Comparison of ENCODE assay signal across 11 cellular contexts in the genomic region with DNA sequence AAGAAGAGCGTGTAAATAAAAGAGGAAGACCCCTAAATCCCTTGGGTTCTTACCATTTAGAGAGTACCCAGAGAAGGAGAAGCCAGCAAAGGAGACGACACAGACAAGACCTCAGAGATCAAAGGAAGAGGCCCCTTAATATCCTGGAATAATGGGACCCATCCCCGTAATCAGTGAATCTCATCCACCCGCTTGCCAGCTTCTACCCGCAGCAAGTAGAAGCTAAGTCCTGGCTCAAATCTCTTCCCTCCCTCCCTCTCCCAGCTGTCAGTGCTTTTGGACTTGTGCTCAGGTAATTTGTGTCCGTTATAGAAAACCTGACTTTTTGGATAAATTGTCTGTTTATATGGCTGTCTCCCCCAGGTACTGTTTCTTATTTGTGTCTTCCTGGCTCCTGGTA. TPM values are rescaled to one million over a fixed set of nuclear protein-coding genes. Genes with fewer than 3 reads are reported as not detected.
DNase-seq lines count a peak whose midpoint lies in the region; ATAC-seq and TF ChIP-seq lines count a peak whose summit lies in the region.
"Had no signal": no experiment of that assay in that cellular context is flagged by ENCODE, and none has a peak within 500 bp of the region (broad histone marks: within the 10 kb centered on the region; RNA-seq: fewer than 3 reads in every experiment).

No MANE protein-coding gene starts in this region.

- H3K4me1 Mint-ChIP-seq in activated naive CD8-positive, alpha-beta T cell treated with anti-CD3 and anti-CD28 coated beads, Interleukin-2, amount 10 ng/mL, durations not matched to agents 7 days and 5 days = peaks cover 64% of the 10 kb centered on the region

- peak overlapping the region; percentile 49 for H3K27ac Mint-ChIP-seq in activated naive CD8-positive, alpha-beta T cell treated with anti-CD3 and anti-CD28 coated beads, Interleukin-2, amount 10 ng/mL, durations not matched to agents 7 days and 5 days

- H3K4me3 ChIP-seq in heart right ventricle = peak overlapping the region in 3 of 10 donors; percentile 69 to 80 (median 73)
- no peak overlapping the region for H3K4me3 ChIP-seq in muscle layer of colon (ENCODE audit: low read depth in 1 of 2, low read length in 2 of 2)
- H3K4me3 ChIP-seq in upper lobe of left lung = peak overlapping the region in 1 of 4 donors; percentile 91

- H3K4me1 ChIP-seq in heart right ventricle (peaks cover 20 to 85% (median 81%) of the 10 kb centered on the region in 9 donors), muscle layer of colon (ENCODE audit: insufficient read depth, low read length) (peaks cover 67% of the 10 kb centered on the region), upper lobe of left lung (peaks cover 61 to 82% (median 69%) of the 10 kb centered on the region in 4 donors)

- H3K27me3 Mint-ChIP-seq in activated naive CD8-positive, alpha-beta T cell treated with anti-CD3 and anti-CD28 coated beads, Interleukin-2, amount 10 ng/mL, durations not matched to agents 7 days and 5 days = no peaks in the 10 kb centered on the region

- no peaks in the 10 kb centered on the region for H3K9me3 Mint-ChIP-seq in activated naive CD8-positive, alpha-beta T cell treated with anti-CD3 and anti-CD28 coated beads, Interleukin-2, amount 10 ng/mL, durations not matched to agents 7 days and 5 days

- DNase-seq in heart right ventricle (no peak), Right ventricle myocardium inferior (ENCODE audit: missing footprints) (no peak), upper lobe of left lung (no peak), OCI-M2 (lab: John Stamatoyannopoulos, UW; ENCODE audit: unreplicated experiment) (no peak), T1000 (lab: John Stamatoyannopoulos, UW) (no peak), GM19240 (ENCODE audit: insufficient read length, low spot score) (no peak)
- no peak for DNase-seq in activated naive CD8-positive, alpha-beta T cell treated with anti-CD3 and anti-CD28 coated beads, Interleukin-2, amount 10 ng/mL, durations not matched to agents 7 days and 5 days
- DNase-seq: KG1, NCI-H526 treated with DMSO at 0.1 percent for 48 hours had no signal

- no peak for TF ChIP-seq EP300 in upper lobe of left lung (IDR thresholded peaks at IDR 0.05)

- POLR2A ChIA-PET in activated naive CD8-positive, alpha-beta T cell treated with anti-CD3 and anti-CD28 coated beads, Interleukin-2, amount 10 ng/mL, durations not matched to agents 7 days and 5 days (lab: Charles Lee) = interaction anchor here (1.3 to 2.9 kb wide), 4 partner anchors 28 to 96 kb away, joined by 4 to 16 read pairs (median 6); partner anchors contain the start of genes ERI2 and REXO5

- WGBS in heart right ventricle, 2 donors = 82 to 87% methylated on average over 6 of the region's 6 CpGs
- WGBS in upper lobe of left lung, 2 donors = 92 to 93% methylated on average over 6 of the region's 6 CpGs

- no peak overlapping the region for H3K9ac ChIP-seq in muscle layer of colon (ENCODE audit: low read length)

- peak overlapping the region in 8 of 10 donors; percentile 46 to 99 (median 97) for H3K27ac ChIP-seq in heart right ventricle
- H3K27ac ChIP-seq in muscle layer of colon (ENCODE audit: low read depth, low read length) = peak overlapping the region; percentile 100
- H3K27ac ChIP-seq in upper lobe of left lung = peak overlapping the region; percentile 95 to 99 (median 97)

- TF ChIP-seq CTCF in heart right ventricle (IDR thresholded peaks at IDR 0.05) (no peak), upper lobe of left lung (IDR thresholded peaks at IDR 0.05) (no peak)

- H3K9me3 ChIP-seq in heart right ventricle = no peaks in the 10 kb centered on the region
- no peaks in the 10 kb centered on the region for H3K9me3 ChIP-seq in muscle layer of colon (ENCODE audit: low read length)
- H3K9me3 ChIP-seq in upper lobe of left lung = no peaks in the 10 kb centered on the region
- H3K9me3 ChIP-seq: colonic mucosa had no signal

- ATAC-seq in heart right ventricle (no peak), Right ventricle myocardium inferior (no peak), upper lobe of left lung (ENCODE audit: low FRiP score in 2 of 2) (no peak)
- no peak for ATAC-seq in activated naive CD8-positive, alpha-beta T cell treated with anti-CD3 and anti-CD28 coated beads, Interleukin-2, amount 10 ng/mL, durations not matched to agents 7 days and 5 days (ENCODE audit: low read depth)

- TF ChIP-seq POLR2A in upper lobe of left lung (IDR thresholded peaks at IDR 0.05) = no peak

- intact Hi-C loops in heart right ventricle (cut with DNase I) = loop anchor here in 7 of 10 donors (5.0 to 10.0 kb wide), 5 partner anchors 35 to 95 kb away; partner anchors contain the start of genes ERI2 (in 1 of the 7) and REXO5 (in 1 of the 7)
- intact Hi-C loops in Right ventricle myocardium inferior (cut with DNase I) = loop anchor here (5.0 kb wide), 1 partner anchor 35 kb away; no protein-coding TSS in a partner anchor

- H3K36me3 ChIP-seq in heart right ventricle = peaks cover 0 to 4% (median 0%) of the 10 kb centered on the region in 9 donors
- peaks cover 7% of the 10 kb centered on the region for H3K36me3 ChIP-seq in muscle layer of colon (ENCODE audit: insufficient read depth, low read length)
- no peaks in the 10 kb centered on the region for H3K36me3 ChIP-seq in upper lobe of left lung
- H3K36me3 ChIP-seq: colonic mucosa had no signal

- peaks cover 48% of the 10 kb centered on the region for H3K36me3 Mint-ChIP-seq in activated naive CD8-positive, alpha-beta T cell treated with anti-CD3 and anti-CD28 coated beads, Interleukin-2, amount 10 ng/mL, durations not matched to agents 7 days and 5 days

- H3K27me3 ChIP-seq in heart right ventricle (no peaks in the 10 kb centered on the region), muscle layer of colon (ENCODE audit: control insufficient read depth in 1 of 2, insufficient read depth in 2 of 2, low read length in 2 of 2) (no peaks in the 10 kb centered on the region), upper lobe of left lung (no peaks in the 10 kb centered on the region)
- H3K27me3 ChIP-seq: colonic mucosa had no signal

- H3K4me3 Mint-ChIP-seq in activated naive CD8-positive, alpha-beta T cell treated with anti-CD3 and anti-CD28 coated beads, Interleukin-2, amount 10 ng/mL, durations not matched to agents 7 days and 5 days = peak overlapping the region; percentile 95

RNA-seq across cellular contexts. Expression of gene LYRM1, which starts 1.9 kb away (rescaled TPM):
- total RNA-seq in heart right ventricle = 10 to 100 TPM; 37.4 to 69.1 (median 48.9) TPM
- 10 to 100 TPM; 59.9 to 69.4 TPM for polyA plus RNA-seq in heart right ventricle
- 58.1 TPM for total RNA-seq in Right ventricle myocardium inferior
- 10 to 100 TPM; 24.9 to 26.9 TPM for total RNA-seq in activated naive CD8-positive, alpha-beta T cell treated with anti-CD3 and anti-CD28 coated beads, Interleukin-2, amount 10 ng/mL, durations not matched to agents 7 days and 5 days
- total RNA-seq in upper lobe of left lung = 10 to 100 TPM in 5 of 6 donors, 1 to 10 TPM in 1; 6.8 to 34.4 (median 22.3) TPM

RNA-seq across cellular contexts. Expression of gene DCUN1D3, which starts 2.3 kb away (rescaled TPM):
- total RNA-seq in heart right ventricle (10 to 100 TPM in 6 of 10 donors, 1 to 10 TPM in 4; 7.8 to 32.6 (median 11.2) TPM), Right ventricle myocardium inferior (15.8 TPM), upper lobe of left lung (10 to 100 TPM in 5 of 6 donors, 1 to 10 TPM in 1; 7.2 to 33.0 (median 19.3) TPM)
- 1 to 10 TPM; 3.4 to 4.2 TPM for polyA plus RNA-seq in heart right ventricle
- total RNA-seq in activated naive CD8-positive, alpha-beta T cell treated with anti-CD3 and anti-CD28 coated beads, Interleukin-2, amount 10 ng/mL, durations not matched to agents 7 days and 5 days = 10 to 100 TPM; 12.0 to 13.1 TPM
